1 cellular context compared by ENCODE assay signal in genomic region chr4:53992785-53993184, GRCh38.
TF ChIP-seq lines count a peak whose summit lies in the region.

No MANE protein-coding gene starts in this region.

TF ChIP-seq in HepG2, 621 proteins besides CTCF, POLR2A, EP300 and RAD21 (continued from another document):
- TF ChIP-seq, protein P1, sequence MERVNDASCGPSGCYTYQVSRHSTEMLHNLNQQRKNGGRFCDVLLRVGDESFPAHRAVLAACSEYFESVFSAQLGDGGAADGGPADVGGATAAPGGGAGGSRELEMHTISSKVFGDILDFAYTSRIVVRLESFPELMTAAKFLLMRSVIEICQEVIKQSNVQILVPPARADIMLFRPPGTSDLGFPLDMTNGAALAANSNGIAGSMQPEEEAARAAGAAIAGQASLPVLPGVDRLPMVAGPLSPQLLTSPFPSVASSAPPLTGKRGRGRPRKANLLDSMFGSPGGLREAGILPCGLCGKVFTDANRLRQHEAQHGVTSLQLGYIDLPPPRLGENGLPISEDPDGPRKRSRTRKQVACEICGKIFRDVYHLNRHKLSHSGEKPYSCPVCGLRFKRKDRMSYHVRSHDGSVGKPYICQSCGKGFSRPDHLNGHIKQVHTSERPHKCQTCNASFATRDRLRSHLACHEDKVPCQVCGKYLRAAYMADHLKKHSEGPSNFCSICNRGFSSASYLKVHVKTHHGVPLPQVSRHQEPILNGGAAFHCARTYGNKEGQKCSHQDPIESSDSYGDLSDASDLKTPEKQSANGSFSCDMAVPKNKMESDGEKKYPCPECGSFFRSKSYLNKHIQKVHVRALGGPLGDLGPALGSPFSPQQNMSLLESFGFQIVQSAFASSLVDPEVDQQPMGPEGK (CRISPR knock-in tag; IDR thresholded peaks at IDR 0.05) = no peak
- no peak for TF ChIP-seq ZNF839 (CRISPR knock-in tag; IDR thresholded peaks at IDR 0.05; ENCODE audit: borderline replicate concordance)
- 0 out of 2 replicates have a peak, but pooled peaks have one; percentile 19 for TF ChIP-seq ZFX (CRISPR knock-in tag; IDR thresholded peaks at IDR 0.05; ENCODE audit: low read depth)
- TF ChIP-seq CCAR2 (optimal IDR thresholded peaks at IDR 0.05; ENCODE audit: low read depth, low read length) = no peak
- TF ChIP-seq CEBPG (CRISPR knock-in tag; IDR thresholded peaks at IDR 0.05) = 0 out of 2 replicates have a peak, but pooled peaks have one; percentile 38
- no peak for TF ChIP-seq SOX13 (IDR thresholded peaks at IDR 0.05)
- TF ChIP-seq SOX13 (CRISPR knock-in tag; conservative IDR thresholded peaks at IDR 0.05 in 1 of 2, IDR thresholded peaks at IDR 0.05 in 1 of 2) = 0 out of 4 replicates have a peak, but pooled peaks of 1 of the 2 experiments have one; percentile 17
- no peak for TF ChIP-seq PHF8 (CRISPR knock-in tag; IDR thresholded peaks at IDR 0.05)
- no peak for TF ChIP-seq ZNF263 (CRISPR knock-in tag; IDR thresholded peaks at IDR 0.05)
- TF ChIP-seq GATAD2A (CRISPR knock-in tag; IDR thresholded peaks at IDR 0.05) = peak; percentile 43; the same call in 1 of the 2 replicates
- no peak for TF ChIP-seq FIP1L1 (IDR thresholded peaks at IDR 0.05; ENCODE audit: borderline replicate concordance, insufficient read depth, low read depth, low read length)
- no peak for TF ChIP-seq PCBP2 (optimal IDR thresholded peaks at IDR 0.05; ENCODE audit: low read depth, low read length, poor library complexity, severe bottlenecking)
- no peak for TF ChIP-seq THAP8 (CRISPR knock-in tag; IDR thresholded peaks at IDR 0.05; ENCODE audit: borderline replicate concordance)
- TF ChIP-seq RARA (CRISPR knock-in tag; IDR thresholded peaks at IDR 0.05) = peak; percentile 55; the same call in 1 of the 2 replicates
- 0 out of 2 replicates have a peak, but pooled peaks have one; percentile 18 for TF ChIP-seq NCOA2 (CRISPR knock-in tag; IDR thresholded peaks at IDR 0.05)
- no peak for TF ChIP-seq TBP (CRISPR knock-in tag; IDR thresholded peaks at IDR 0.05)
- TF ChIP-seq SOX6 (IDR thresholded peaks at IDR 0.05) = no peak
- TF ChIP-seq SOX6 (CRISPR knock-in tag; IDR thresholded peaks at IDR 0.05) = peak; percentile 26; the same call in 1 of the 2 replicates
- no peak for TF ChIP-seq SMAD9 (CRISPR knock-in tag; IDR thresholded peaks at IDR 0.05)
- no peak; the same call in 1 of the 2 replicates for TF ChIP-seq SALL1 (CRISPR knock-in tag; IDR thresholded peaks at IDR 0.05)
- TF ChIP-seq PAWR (CRISPR knock-in tag; IDR thresholded peaks at IDR 0.05; ENCODE audit: borderline replicate concordance) = no peak
- peak; percentile 45 for TF ChIP-seq HNF4A (CRISPR knock-in tag; IDR thresholded peaks at IDR 0.05)
- TF ChIP-seq CEBPB (IDR thresholded peaks at IDR 0.05; ENCODE audit: borderline replicate concordance, low read depth, low read length) = peak; percentile 54; the same call in 1 of the 2 replicates
- TF ChIP-seq FOXO1 (CRISPR knock-in tag; IDR thresholded peaks at IDR 0.05) = peak; percentile 59; the same call in 1 of the 2 replicates
- no peak for TF ChIP-seq ZNF460 (CRISPR knock-in tag; IDR thresholded peaks at IDR 0.05; ENCODE audit: borderline replicate concordance)
- 0 out of 2 replicates have a peak, but pooled peaks have one; percentile 21 for TF ChIP-seq PAXIP1 (CRISPR knock-in tag; conservative IDR thresholded peaks at IDR 0.05)
- TF ChIP-seq POGK (CRISPR knock-in tag; conservative IDR thresholded peaks at IDR 0.05) = no peak
- TF ChIP-seq BRCA1 (CRISPR knock-in tag; IDR thresholded peaks at IDR 0.05) = no peak
- TF ChIP-seq, protein P2, sequence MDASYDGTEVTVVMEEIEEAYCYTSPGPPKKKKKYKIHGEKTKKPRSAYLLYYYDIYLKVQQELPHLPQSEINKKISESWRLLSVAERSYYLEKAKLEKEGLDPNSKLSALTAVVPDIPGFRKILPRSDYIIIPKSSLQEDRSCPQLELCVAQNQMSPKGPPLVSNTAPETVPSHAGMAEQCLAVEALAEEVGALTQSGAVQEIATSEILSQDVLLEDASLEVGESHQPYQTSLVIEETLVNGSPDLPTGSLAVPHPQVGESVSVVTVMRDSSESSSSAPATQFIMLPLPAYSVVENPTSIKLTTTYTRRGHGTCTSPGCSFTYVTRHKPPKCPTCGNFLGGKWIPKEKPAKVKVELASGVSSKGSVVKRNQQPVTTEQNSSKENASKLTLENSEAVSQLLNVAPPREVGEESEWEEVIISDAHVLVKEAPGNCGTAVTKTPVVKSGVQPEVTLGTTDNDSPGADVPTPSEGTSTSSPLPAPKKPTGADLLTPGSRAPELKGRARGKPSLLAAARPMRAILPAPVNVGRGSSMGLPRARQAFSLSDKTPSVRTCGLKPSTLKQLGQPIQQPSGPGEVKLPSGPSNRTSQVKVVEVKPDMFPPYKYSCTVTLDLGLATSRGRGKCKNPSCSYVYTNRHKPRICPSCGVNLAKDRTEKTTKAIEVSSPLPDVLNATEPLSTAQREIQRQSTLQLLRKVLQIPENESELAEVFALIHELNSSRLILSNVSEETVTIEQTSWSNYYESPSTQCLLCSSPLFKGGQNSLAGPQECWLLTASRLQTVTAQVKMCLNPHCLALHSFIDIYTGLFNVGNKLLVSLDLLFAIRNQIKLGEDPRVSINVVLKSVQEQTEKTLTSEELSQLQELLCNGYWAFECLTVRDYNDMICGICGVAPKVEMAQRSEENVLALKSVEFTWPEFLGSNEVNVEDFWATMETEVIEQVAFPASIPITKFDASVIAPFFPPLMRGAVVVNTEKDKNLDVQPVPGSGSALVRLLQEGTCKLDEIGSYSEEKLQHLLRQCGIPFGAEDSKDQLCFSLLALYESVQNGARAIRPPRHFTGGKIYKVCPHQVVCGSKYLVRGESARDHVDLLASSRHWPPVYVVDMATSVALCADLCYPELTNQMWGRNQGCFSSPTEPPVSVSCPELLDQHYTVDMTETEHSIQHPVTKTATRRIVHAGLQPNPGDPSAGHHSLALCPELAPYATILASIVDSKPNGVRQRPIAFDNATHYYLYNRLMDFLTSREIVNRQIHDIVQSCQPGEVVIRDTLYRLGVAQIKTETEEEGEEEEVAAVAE (CRISPR knock-in tag; IDR thresholded peaks at IDR 0.05; ENCODE audit: borderline replicate concordance) = no peak
- no peak for TF ChIP-seq GFI1 (CRISPR knock-in tag; IDR thresholded peaks at IDR 0.05; ENCODE audit: borderline replicate concordance)
- TF ChIP-seq ZNF780A (CRISPR knock-in tag; IDR thresholded peaks at IDR 0.05) = no peak
TF ChIP-seq in HepG2: peak in this region for 13.
